In the genomic region with DNA sequence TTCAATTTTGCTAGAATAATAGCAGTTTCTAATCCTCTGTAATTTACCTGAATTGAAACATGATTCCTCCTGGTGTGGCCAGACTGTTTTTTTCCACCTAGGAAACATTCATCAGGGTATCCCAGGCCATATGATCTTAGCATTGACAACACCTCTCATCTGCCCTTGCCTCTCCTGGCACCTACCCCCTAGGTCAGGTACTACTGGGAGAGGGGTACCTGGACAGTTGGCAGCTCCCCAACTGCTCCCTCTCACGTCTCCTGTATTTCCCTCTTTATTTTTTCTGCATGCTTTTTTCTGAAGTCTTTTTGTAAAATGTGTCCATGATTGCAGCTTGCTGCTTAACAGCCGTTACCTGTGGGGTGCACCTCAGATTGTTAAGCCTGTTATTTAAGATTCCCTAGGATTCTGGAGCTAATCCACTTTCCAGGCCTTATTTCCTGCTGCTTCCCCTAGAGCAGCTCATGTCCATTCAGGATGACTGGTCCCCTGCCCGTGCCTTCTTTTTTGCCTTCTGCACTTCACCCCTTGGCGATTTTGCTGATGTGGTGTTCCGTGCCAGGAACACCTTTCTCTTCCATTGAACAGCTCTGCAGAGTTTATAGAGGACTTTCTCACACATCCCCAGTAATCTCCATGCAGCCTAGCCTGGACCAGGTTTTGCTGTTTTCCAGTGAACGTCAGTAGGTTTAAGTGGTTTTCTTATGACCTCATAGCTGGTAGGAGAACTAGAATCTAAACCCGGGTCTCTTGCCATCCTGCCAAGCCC, we compare ENCODE assay signal across 10 cellular contexts. TPM values are rescaled to one million over a fixed set of nuclear protein-coding genes. Genes with fewer than 3 reads are reported as not detected.
A peak's percentile ranks its signal among the peaks of the same experiment; 100 is the strongest.
DNase-seq lines count a peak whose midpoint lies in the region; ATAC-seq and TF ChIP-seq lines count a peak whose summit lies in the region.
"Had no signal": no experiment of that assay in that cellular context is flagged by ENCODE, and none has a peak within 500 bp of the region (broad histone marks: within the 10 kb centered on the region; RNA-seq: fewer than 3 reads in every experiment).

No MANE protein-coding gene starts in this region.

- DNase-seq in EL (peak; percentile 23), NCI-H2171 (lab: John Stamatoyannopoulos, UW) (peak; percentile 63), cerebellum (ENCODE audit: low spot score) (peak; percentile 73), lung microvascular endothelial cell (ENCODE audit: low read depth in 2 of 2) (peak; percentile 5 to 8), colonic mucosa (no peak), T-cell (no peak)
- DNase-seq in CD8-positive, alpha-beta memory T cell: no peak
- DNase-seq: activated CD8-positive, alpha-beta memory T cell treated with anti-CD3 and anti-CD28 coated beads for 24 hours; DND-41 had no signal

- no peaks in the 10 kb centered on the region for H3K36me3 ChIP-seq in CD8-positive, alpha-beta memory T cell (ENCODE audit: insufficient read depth, low read length)
- H3K36me3 ChIP-seq in colonic mucosa: no peaks in the 10 kb centered on the region

- no peak for ATAC-seq in HG02970 (IDR thresholded peaks at IDR 0.05; ENCODE audit: low FRiP score, unreplicated experiment)
- ATAC-seq in T-cell (replicated peaks in 1 of 4): no peak

- H3K27me3 ChIP-seq in CD8-positive, alpha-beta memory T cell (ENCODE audit: insufficient read depth, low read length, poor library complexity, severe bottlenecking): no peaks in the 10 kb centered on the region
- H3K27me3 ChIP-seq in colonic mucosa: no peaks in the 10 kb centered on the region

- peaks cover 0 to 1% of the 10 kb centered on the region in 2 donors for H3K27me3 Mint-ChIP-seq in CD8-positive, alpha-beta memory T cell
- no peaks in the 10 kb centered on the region for H3K27me3 Mint-ChIP-seq in T-cell

- intact Hi-C loops in colonic mucosa (cut with DNase I): no loop called here

- H3K4me1 Mint-ChIP-seq in CD8-positive, alpha-beta memory T cell: peaks cover 50 to 73% (median 62%) of the 10 kb centered on the region in 3 donors
- H3K4me1 Mint-ChIP-seq in T-cell: peaks cover 48 to 61% (median 53%) of the 10 kb centered on the region in 3 donors

- no peak overlapping the region for H3K27ac ChIP-seq in CD8-positive, alpha-beta memory T cell (ENCODE audit: low read depth, low read length)
- H3K27ac ChIP-seq in colonic mucosa: no peak overlapping the region

- H3K9ac ChIP-seq in colonic mucosa (ENCODE audit: low read depth in 2 of 2, low read length in 2 of 2): no peak overlapping the region

- H3K4me3 Mint-ChIP-seq in CD8-positive, alpha-beta memory T cell: no peak overlapping the region
- H3K4me3 Mint-ChIP-seq in T-cell: no peak overlapping the region

- TF ChIP-seq CTCF in colonic mucosa (IDR thresholded peaks at IDR 0.05): no peak

- no peaks in the 10 kb centered on the region for H3K9me3 ChIP-seq in CD8-positive, alpha-beta memory T cell (ENCODE audit: low read length)
- no peaks in the 10 kb centered on the region for H3K9me3 ChIP-seq in colonic mucosa

- H3K9me3 Mint-ChIP-seq in CD8-positive, alpha-beta memory T cell: no peaks in the 10 kb centered on the region
- H3K9me3 Mint-ChIP-seq in T-cell: no peaks in the 10 kb centered on the region

- no peak overlapping the region for H3K4me3 ChIP-seq in CD8-positive, alpha-beta memory T cell (ENCODE audit: low read length)
- no peak overlapping the region for H3K4me3 ChIP-seq in colonic mucosa

- H3K4me1 ChIP-seq in CD8-positive, alpha-beta memory T cell (ENCODE audit: insufficient read depth, low read length): peaks cover 3% of the 10 kb centered on the region
- H3K4me1 ChIP-seq in colonic mucosa: peaks cover 13% of the 10 kb centered on the region

- peak overlapping the region in 2 of 8 donors; percentile 30 to 43 for H3K27ac Mint-ChIP-seq in CD8-positive, alpha-beta memory T cell
- no peak overlapping the region for H3K27ac Mint-ChIP-seq in T-cell

- CTCF ChIA-PET in CD8-positive, alpha-beta memory T cell (lab: Charles Lee): interaction anchor here (1.5 kb wide), 1 partner anchor 9 kb away, joined by 5 read pairs; no protein-coding TSS in a partner anchor
- CTCF ChIA-PET in T-cell (lab: Charles Lee): no interaction called here

- POLR2A ChIA-PET in CD8-positive, alpha-beta memory T cell (lab: Charles Lee): no interaction called here
- POLR2A ChIA-PET in T-cell (lab: Charles Lee): no interaction called here

- peaks cover 0 to 1% (median 0%) of the 10 kb centered on the region in 3 donors for H3K36me3 Mint-ChIP-seq in CD8-positive, alpha-beta memory T cell
- peaks cover 3% of the 10 kb centered on the region for H3K36me3 Mint-ChIP-seq in T-cell

RNA-seq across cellular contexts. Expression of gene SNX30, which starts 33.6 kb away (rescaled TPM):
- total RNA-seq in cerebellum (22.2 TPM), lung microvascular endothelial cell (5.2 and 7.5 TPM in 2 replicates), colonic mucosa (10 to 100 TPM; 17.1 to 30.3 TPM), T-cell (10 to 100 TPM in 3 of 5 donors, 1 to 10 TPM in 2; 8.9 to 11.7 (median 10.0) TPM)
- 1 to 10 TPM; 3.3 to 3.7 TPM for total RNA-seq in CD8-positive, alpha-beta memory T cell
- polyA plus RNA-seq in CD8-positive, alpha-beta memory T cell: 3.9 TPM

Comparison
In these comparisons a context has a peak if more than half of its experiments do, and no peak if none do; other contexts are left out.
1. DNase-seq: peak in EL (single experiment), NCI-H2171 (single experiment), cerebellum (single experiment) and lung microvascular endothelial cell (2 of 2); none in CD8-positive, alpha-beta memory T cell (0 of 5), colonic mucosa (single experiment) and T-cell (0 of 34).